In genomic region chr7:132115028-132115427, GRCh38 we compare ENCODE assay signal across 3 cellular contexts.
A peak's percentile ranks its signal among the peaks of the same experiment; 100 is the strongest.
TF ChIP-seq lines count a peak whose summit lies in the region.

No MANE protein-coding gene starts in this region.

TF ChIP-seq in SK-N-SH treated with all-trans-retinoic acid at 6 μM for 48 hours, 23 proteins besides CTCF, POLR2A, EP300 and RAD21:
- no peak for TF ChIP-seq OSR1 (CRISPR knock-in tag; IDR thresholded peaks at IDR 0.05)
- TF ChIP-seq CSDC2 (CRISPR knock-in tag; IDR thresholded peaks at IDR 0.05) = peak; percentile 80; the same call in 1 of the 2 replicates
- peak; percentile 74; the same call in 1 of the 2 replicates for TF ChIP-seq SNAI2 (CRISPR knock-in tag; IDR thresholded peaks at IDR 0.05)

TF ChIP-seq in SK-N-SH, 30 proteins besides CTCF, POLR2A, EP300 and RAD21:
- no peak for TF ChIP-seq USF2 (IDR thresholded peaks at IDR 0.05; ENCODE audit: borderline replicate concordance, low read depth, low read length)
- no peak for TF ChIP-seq JUND (IDR thresholded peaks at IDR 0.05)
- no peak for TF ChIP-seq NFIC (IDR thresholded peaks at IDR 0.05; ENCODE audit: borderline replicate concordance)
- no peak for TF ChIP-seq TEAD4 (IDR thresholded peaks at IDR 0.05; ENCODE audit: borderline replicate concordance, insufficient read depth)
- no peak for TF ChIP-seq RXRA (IDR thresholded peaks at IDR 0.05; ENCODE audit: borderline replicate concordance, low read depth)
- no peak for TF ChIP-seq FOXM1 (IDR thresholded peaks at IDR 0.05; ENCODE audit: low read depth)
- no peak for TF ChIP-seq PBX3 (IDR thresholded peaks at IDR 0.05)
- TF ChIP-seq TAF1 (IDR thresholded peaks at IDR 0.05; ENCODE audit: borderline replicate concordance, low read depth, low read length) = no peak
- no peak for TF ChIP-seq ZBTB33 (IDR thresholded peaks at IDR 0.05; ENCODE audit: borderline replicate concordance, low read depth)
- no peak for TF ChIP-seq CHD2 (IDR thresholded peaks at IDR 0.05; ENCODE audit: low read length, partially characterized antibody)
- TF ChIP-seq GABPA (IDR thresholded peaks at IDR 0.05; ENCODE audit: low read depth) = no peak
- TF ChIP-seq GATA2 (CRISPR knock-in tag; IDR thresholded peaks at IDR 0.05) = no peak
- no peak for TF ChIP-seq YY1 (IDR thresholded peaks at IDR 0.05; ENCODE audit: low read depth)
- no peak for TF ChIP-seq RCOR1 (IDR thresholded peaks at IDR 0.05; ENCODE audit: low read length)
- TF ChIP-seq POLR2AphosphoS5 (IDR thresholded peaks at IDR 0.05; ENCODE audit: low read depth, low read length) = no peak

TF ChIP-seq in A549, 52 proteins besides CTCF, POLR2A, EP300 and RAD21:
- TF ChIP-seq CBX8 (IDR thresholded peaks at IDR 0.05) = no peak
- no peak for TF ChIP-seq ZFP36 (IDR thresholded peaks at IDR 0.05; ENCODE audit: borderline replicate concordance, partially characterized antibody)
- TF ChIP-seq, protein P1, sequence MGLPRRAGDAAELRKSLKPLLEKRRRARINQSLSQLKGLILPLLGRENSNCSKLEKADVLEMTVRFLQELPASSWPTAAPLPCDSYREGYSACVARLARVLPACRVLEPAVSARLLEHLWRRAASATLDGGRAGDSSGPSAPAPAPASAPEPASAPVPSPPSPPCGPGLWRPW (IDR thresholded peaks at IDR 0.05) = no peak
- no peak for TF ChIP-seq RNF2 (IDR thresholded peaks at IDR 0.05; ENCODE audit: borderline replicate concordance, low read depth)
- no peak for TF ChIP-seq HMGXB4 (CRISPR knock-in tag; IDR thresholded peaks at IDR 0.05; ENCODE audit: borderline replicate concordance)
- TF ChIP-seq HDAC2 (IDR thresholded peaks at IDR 0.05) = no peak
- TF ChIP-seq, protein P2, sequence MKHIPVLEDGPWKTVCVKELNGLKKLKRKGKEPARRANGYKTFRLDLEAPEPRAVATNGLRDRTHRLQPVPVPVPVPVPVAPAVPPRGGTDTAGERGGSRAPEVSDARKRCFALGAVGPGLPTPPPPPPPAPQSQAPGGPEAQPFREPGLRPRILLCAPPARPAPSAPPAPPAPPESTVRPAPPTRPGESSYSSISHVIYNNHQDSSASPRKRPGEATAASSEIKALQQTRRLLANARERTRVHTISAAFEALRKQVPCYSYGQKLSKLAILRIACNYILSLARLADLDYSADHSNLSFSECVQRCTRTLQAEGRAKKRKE (CRISPR knock-in tag; IDR thresholded peaks at IDR 0.05; ENCODE audit: low read depth) = no peak
- no peak for TF ChIP-seq ZC3H11A (IDR thresholded peaks at IDR 0.05)
- no peak for TF ChIP-seq FOSL2 (IDR thresholded peaks at IDR 0.05)
- no peak for TF ChIP-seq FOSL2 (CRISPR knock-in tag; IDR thresholded peaks at IDR 0.05)
- TF ChIP-seq HOXB5 (CRISPR knock-in tag; IDR thresholded peaks at IDR 0.05) = no peak
- TF ChIP-seq MAFK (IDR thresholded peaks at IDR 0.05; ENCODE audit: partially characterized antibody) = no peak
- TF ChIP-seq BHLHE40 (IDR thresholded peaks at IDR 0.05; ENCODE audit: low read depth, low read length) = no peak
